Comparison of ENCODE assay signal across 25 cellular contexts in the genomic region with DNA sequence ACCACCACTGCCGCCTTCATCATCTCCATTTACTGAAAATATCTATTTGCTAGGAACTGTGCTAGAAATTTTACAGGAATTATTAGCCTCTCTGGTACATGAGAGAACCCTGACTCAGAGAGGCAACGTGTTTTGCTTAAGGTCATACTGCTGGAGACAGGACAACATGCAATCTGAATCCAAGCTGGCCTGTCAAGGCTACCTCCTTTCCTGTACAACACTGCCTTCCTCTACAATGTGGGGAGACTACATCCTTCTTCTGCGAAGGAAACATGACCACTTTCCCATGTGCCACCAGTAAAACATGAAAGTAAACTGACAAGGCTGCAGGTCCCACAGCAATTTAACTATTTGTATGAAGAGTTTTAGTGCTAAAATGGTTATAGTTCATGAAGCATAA.
DNase-seq lines count a peak whose midpoint lies in the region; ATAC-seq and TF ChIP-seq lines count a peak whose summit lies in the region.
"Had no signal": no experiment of that assay in that cellular context is flagged by ENCODE, and none has a peak within 500 bp of the region (broad histone marks: within the 10 kb centered on the region; RNA-seq: fewer than 3 reads in every experiment).

No MANE protein-coding gene starts in this region.

- peak overlapping the region; percentile 64 to 86 for H3K27ac ChIP-seq in thoracic aorta
- H3K27ac ChIP-seq in stomach = no peak overlapping the region
- H3K27ac ChIP-seq: epithelial cell of prostate, HL-60, suprapubic skin had no signal

- H3K4me1 ChIP-seq in thoracic aorta (ENCODE audit: control insufficient read depth in 1 of 2, low read depth in 2 of 2) (peaks cover 18 to 42% of the 10 kb centered on the region in 2 donors), stomach (peaks cover 0 to 17% (median 3%) of the 10 kb centered on the region in 4 donors)

- ATAC-seq in T-helper 17 cell (no peak), thoracic aorta (ENCODE audit: insufficient number of reproducible peaks, low FRiP score, low read depth) (no peak)
- ATAC-seq: left colon had no signal

- H3K9me3 ChIP-seq in T-helper 17 cell (ENCODE audit: control insufficient read depth, low read length, poor library complexity, severe bottlenecking) (no peaks in the 10 kb centered on the region), thoracic aorta (no peaks in the 10 kb centered on the region), stomach (no peaks in the 10 kb centered on the region)
- H3K9me3 ChIP-seq: heart left ventricle, suprapubic skin, uterus had no signal

- H3K36me3 ChIP-seq in thoracic aorta = no peaks in the 10 kb centered on the region
- H3K36me3 ChIP-seq in stomach = no peaks in the 10 kb centered on the region
- H3K36me3 ChIP-seq: heart left ventricle, suprapubic skin, uterus had no signal

- H3K27ac Mint-ChIP-seq in activated naive CD4-positive, alpha-beta T cell treated with anti-CD3 and anti-CD28 coated beads, Interleukin-2, amount 10 ng/mL, durations not matched to agents 7 days and 5 days = peak overlapping the region; percentile 81
- H3K27ac Mint-ChIP-seq in T-helper 17 cell = peak overlapping the region; percentile 16

- CTCF ChIA-PET in activated naive CD4-positive, alpha-beta T cell treated with anti-CD3 and anti-CD28 coated beads, Interleukin-2, amount 10 ng/mL, durations not matched to agents 7 days and 5 days (lab: Charles Lee) = interaction anchor here (0.8 to 3.0 kb wide), 5 partner anchors 10 to 183 kb away, joined by 3 to 8 read pairs (median 4); no protein-coding TSS in a partner anchor

- H3K36me3 Mint-ChIP-seq in activated naive CD4-positive, alpha-beta T cell treated with anti-CD3 and anti-CD28 coated beads, Interleukin-2, amount 10 ng/mL, durations not matched to agents 7 days and 5 days = peaks cover 43% of the 10 kb centered on the region
- no peaks in the 10 kb centered on the region for H3K36me3 Mint-ChIP-seq in T-helper 17 cell (ENCODE audit: low read depth)

- H3K27me3 ChIP-seq in thoracic aorta (replicated peaks; ENCODE audit: insufficient read depth) (no peaks in the 10 kb centered on the region), stomach (no peaks in the 10 kb centered on the region)
- H3K27me3 ChIP-seq: heart left ventricle, suprapubic skin, uterus had no signal

- H3K4me3 Mint-ChIP-seq in activated naive CD4-positive, alpha-beta T cell treated with anti-CD3 and anti-CD28 coated beads, Interleukin-2, amount 10 ng/mL, durations not matched to agents 7 days and 5 days = peak overlapping the region; percentile 11
- no peak overlapping the region for H3K4me3 Mint-ChIP-seq in T-helper 17 cell

- peaks cover under 1% of the 10 kb centered on the region for H3K9me3 Mint-ChIP-seq in activated naive CD4-positive, alpha-beta T cell treated with anti-CD3 and anti-CD28 coated beads, Interleukin-2, amount 10 ng/mL, durations not matched to agents 7 days and 5 days

- TF ChIP-seq CTCF in thoracic aorta (IDR thresholded peaks at IDR 0.05) = no peak
- TF ChIP-seq CTCF in stomach (IDR thresholded peaks at IDR 0.05) = no peak

- no peak for TF ChIP-seq POLR2A in stomach (IDR thresholded peaks at IDR 0.05)

- WGBS in stomach, 5 donors = 72 to 85% (median 83%) methylated on average over 3 of the region's 3 CpGs

- DNase-seq in activated naive CD4-positive, alpha-beta T cell treated with anti-CD3 and anti-CD28 coated beads, Interleukin-2, amount 10 ng/mL, durations not matched to agents 7 days and 5 days = no peak
- no peak for DNase-seq in activated naive CD4-positive, alpha-beta T cell treated with Interleukin-2 at 50 U/mL for 16 hours
- no peak for DNase-seq in T-helper 17 cell
- DNase-seq in iris pigment epithelial cell (ENCODE audit: low read depth) = peak; percentile 36
- no peak for DNase-seq in thoracic aorta (ENCODE audit: low spot score)
- no peak for DNase-seq in AML-193 (lab: John Stamatoyannopoulos, UW)
- no peak for DNase-seq in stomach
- DNase-seq in cerebellum (ENCODE audit: low spot score) = no peak
- DNase-seq: ACHN; activated CD4-positive, alpha-beta T cell treated with anti-CD3 and anti-CD28 coated beads, Interleukin-2, amount 50 U/mL, for 48 hours; activated gamma-delta T cell treated with Interleukin-2 at 50 U/mL for 16 hours; C1 segment of cervical spinal cord; cerebellar nuclear complex; H7; heart left ventricle; left colon; mesenchymal stem cell; NCI-H1105 treated with DMSO at 0.1 percent for 48 hours; NCI-H345; NCI-H774; RPMI8226; uterus had no signal

- H3K4me3 ChIP-seq in thoracic aorta (no peak overlapping the region), stomach (no peak overlapping the region)
- H3K4me3 ChIP-seq: heart left ventricle, suprapubic skin, uterus had no signal

- intact Hi-C loops in stomach (cut with DNase I; ENCODE audit: low total_unique reads) = no loop called here

- no peak for TF ChIP-seq EP300 in stomach (IDR thresholded peaks at IDR 0.05)

- H3K27me3 Mint-ChIP-seq in activated naive CD4-positive, alpha-beta T cell treated with anti-CD3 and anti-CD28 coated beads, Interleukin-2, amount 10 ng/mL, durations not matched to agents 7 days and 5 days = no peaks in the 10 kb centered on the region
- H3K27me3 Mint-ChIP-seq in T-helper 17 cell = no peaks in the 10 kb centered on the region

- H3K4me1 Mint-ChIP-seq in activated naive CD4-positive, alpha-beta T cell treated with anti-CD3 and anti-CD28 coated beads, Interleukin-2, amount 10 ng/mL, durations not matched to agents 7 days and 5 days = peaks cover 76% of the 10 kb centered on the region
- peaks cover 41% of the 10 kb centered on the region for H3K4me1 Mint-ChIP-seq in T-helper 17 cell

Comparison
In these comparisons a context has a peak if more than half of its experiments do, and no peak if none do; other contexts are left out.
1. H3K27ac ChIP-seq: peak in thoracic aorta (2 of 2); none in stomach (0 of 5).